In the genomic region with DNA sequence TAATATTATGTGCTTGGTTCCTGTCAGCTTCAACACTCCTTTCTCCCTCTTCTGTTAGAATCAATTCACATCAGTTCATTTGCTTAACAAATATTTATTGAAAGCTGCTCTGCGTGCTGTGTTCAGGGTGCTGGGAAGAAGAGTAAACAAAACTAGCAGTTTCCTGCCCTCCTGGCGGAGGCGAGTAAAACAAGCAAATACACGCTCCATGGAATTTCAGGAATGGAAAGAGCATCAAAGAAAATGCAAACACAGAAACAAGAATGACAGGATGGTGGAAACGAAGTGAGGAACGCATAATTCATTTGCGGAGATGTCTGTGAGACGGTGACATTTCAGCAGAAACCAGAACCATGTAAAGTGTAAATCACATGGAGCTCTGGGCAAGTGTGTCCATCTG, we compare ENCODE assay signal across 1 cellular context.
TF ChIP-seq lines count a peak whose summit lies in the region.

No MANE protein-coding gene starts in this region.

TF ChIP-seq in HepG2, 621 proteins besides CTCF, POLR2A, EP300 and RAD21 (continued from another document and continues in another):
- TF ChIP-seq, protein P1, sequence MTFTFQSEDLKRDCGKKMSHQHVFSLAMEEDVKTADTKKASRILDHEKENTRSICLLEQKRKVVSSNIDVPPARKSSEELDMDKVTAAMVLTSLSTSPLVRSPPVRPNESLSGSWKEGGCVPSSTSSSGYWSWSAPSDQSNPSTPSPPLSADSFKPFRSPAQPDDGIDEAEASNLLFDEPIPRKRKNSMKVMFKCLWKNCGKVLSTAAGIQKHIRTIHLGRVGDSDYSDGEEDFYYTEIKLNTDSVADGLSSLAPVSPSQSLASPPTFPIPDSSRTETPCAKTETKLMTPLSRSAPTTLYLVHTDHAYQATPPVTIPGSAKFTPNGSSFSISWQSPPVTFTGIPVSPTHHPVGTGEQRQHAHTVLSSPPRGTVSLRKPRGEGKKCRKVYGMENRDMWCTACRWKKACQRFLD (CRISPR knock-in tag; IDR thresholded peaks at IDR 0.05; ENCODE audit: borderline replicate concordance): no peak
- TF ChIP-seq GLMP (CRISPR knock-in tag; IDR thresholded peaks at IDR 0.05; ENCODE audit: borderline replicate concordance): no peak
- no peak for TF ChIP-seq SMARCC2 (IDR thresholded peaks at IDR 0.05)
- no peak for TF ChIP-seq HIC2 (CRISPR knock-in tag; IDR thresholded peaks at IDR 0.05; ENCODE audit: low read depth)
- TF ChIP-seq, protein P2, sequence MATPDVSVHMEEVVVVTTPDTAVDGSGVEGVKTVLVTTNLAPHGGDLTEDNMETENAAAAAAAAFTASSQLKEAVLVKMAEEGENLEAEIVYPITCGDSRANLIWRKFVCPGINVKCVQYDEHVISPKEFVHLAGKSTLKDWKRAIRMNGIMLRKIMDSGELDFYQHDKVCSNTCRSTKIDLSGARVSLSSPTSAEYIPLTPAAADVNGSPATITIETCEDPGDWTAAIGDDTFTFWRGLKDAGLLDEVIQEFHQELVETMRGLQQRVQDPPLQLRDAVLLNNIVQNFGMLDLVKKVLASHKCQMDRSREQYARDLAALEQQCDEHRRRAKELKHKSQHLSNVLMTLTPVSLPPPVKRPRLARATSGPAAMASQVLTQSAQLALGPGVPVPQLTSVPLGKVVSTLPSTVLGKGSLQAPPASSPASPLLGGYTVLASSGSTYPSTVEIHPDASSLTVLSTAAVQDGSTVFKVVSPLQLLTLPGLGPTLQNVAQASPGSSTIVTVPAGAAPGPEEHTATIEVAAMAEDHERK (CRISPR knock-in tag; IDR thresholded peaks at IDR 0.05; ENCODE audit: low read depth): no peak
- no peak for TF ChIP-seq SUZ12 (IDR thresholded peaks at IDR 0.05; ENCODE audit: low read depth, low read length)
- TF ChIP-seq, protein P3, sequence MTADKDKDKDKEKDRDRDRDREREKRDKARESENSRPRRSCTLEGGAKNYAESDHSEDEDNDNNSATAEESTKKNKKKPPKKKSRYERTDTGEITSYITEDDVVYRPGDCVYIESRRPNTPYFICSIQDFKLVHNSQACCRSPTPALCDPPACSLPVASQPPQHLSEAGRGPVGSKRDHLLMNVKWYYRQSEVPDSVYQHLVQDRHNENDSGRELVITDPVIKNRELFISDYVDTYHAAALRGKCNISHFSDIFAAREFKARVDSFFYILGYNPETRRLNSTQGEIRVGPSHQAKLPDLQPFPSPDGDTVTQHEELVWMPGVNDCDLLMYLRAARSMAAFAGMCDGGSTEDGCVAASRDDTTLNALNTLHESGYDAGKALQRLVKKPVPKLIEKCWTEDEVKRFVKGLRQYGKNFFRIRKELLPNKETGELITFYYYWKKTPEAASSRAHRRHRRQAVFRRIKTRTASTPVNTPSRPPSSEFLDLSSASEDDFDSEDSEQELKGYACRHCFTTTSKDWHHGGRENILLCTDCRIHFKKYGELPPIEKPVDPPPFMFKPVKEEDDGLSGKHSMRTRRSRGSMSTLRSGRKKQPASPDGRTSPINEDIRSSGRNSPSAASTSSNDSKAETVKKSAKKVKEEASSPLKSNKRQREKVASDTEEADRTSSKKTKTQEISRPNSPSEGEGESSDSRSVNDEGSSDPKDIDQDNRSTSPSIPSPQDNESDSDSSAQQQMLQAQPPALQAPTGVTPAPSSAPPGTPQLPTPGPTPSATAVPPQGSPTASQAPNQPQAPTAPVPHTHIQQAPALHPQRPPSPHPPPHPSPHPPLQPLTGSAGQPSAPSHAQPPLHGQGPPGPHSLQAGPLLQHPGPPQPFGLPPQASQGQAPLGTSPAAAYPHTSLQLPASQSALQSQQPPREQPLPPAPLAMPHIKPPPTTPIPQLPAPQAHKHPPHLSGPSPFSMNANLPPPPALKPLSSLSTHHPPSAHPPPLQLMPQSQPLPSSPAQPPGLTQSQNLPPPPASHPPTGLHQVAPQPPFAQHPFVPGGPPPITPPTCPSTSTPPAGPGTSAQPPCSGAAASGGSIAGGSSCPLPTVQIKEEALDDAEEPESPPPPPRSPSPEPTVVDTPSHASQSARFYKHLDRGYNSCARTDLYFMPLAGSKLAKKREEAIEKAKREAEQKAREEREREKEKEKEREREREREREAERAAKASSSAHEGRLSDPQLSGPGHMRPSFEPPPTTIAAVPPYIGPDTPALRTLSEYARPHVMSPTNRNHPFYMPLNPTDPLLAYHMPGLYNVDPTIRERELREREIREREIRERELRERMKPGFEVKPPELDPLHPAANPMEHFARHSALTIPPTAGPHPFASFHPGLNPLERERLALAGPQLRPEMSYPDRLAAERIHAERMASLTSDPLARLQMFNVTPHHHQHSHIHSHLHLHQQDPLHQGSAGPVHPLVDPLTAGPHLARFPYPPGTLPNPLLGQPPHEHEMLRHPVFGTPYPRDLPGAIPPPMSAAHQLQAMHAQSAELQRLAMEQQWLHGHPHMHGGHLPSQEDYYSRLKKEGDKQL (CRISPR knock-in tag; IDR thresholded peaks at IDR 0.05; ENCODE audit: low read depth): peak; percentile 93
- TF ChIP-seq MED8 (CRISPR knock-in tag; IDR thresholded peaks at IDR 0.05; ENCODE audit: insufficient replicate concordance): no peak
- TF ChIP-seq ZC3H4 (CRISPR knock-in tag; IDR thresholded peaks at IDR 0.05; ENCODE audit: borderline replicate concordance): no peak
- peak; percentile 54 for TF ChIP-seq HNF4A (CRISPR knock-in tag; IDR thresholded peaks at IDR 0.05)
- no peak for TF ChIP-seq DNMT1 (CRISPR knock-in tag; IDR thresholded peaks at IDR 0.05)
- TF ChIP-seq ZNF780A (CRISPR knock-in tag; IDR thresholded peaks at IDR 0.05): no peak
- peak; percentile 43; the same call in 1 of the 2 replicates for TF ChIP-seq ONECUT2 (CRISPR knock-in tag; IDR thresholded peaks at IDR 0.05)
- TF ChIP-seq NFIB (CRISPR knock-in tag; IDR thresholded peaks at IDR 0.05; ENCODE audit: borderline replicate concordance): no peak
- no peak; the same call in 1 of the 2 replicates for TF ChIP-seq HOXA5 (CRISPR knock-in tag; IDR thresholded peaks at IDR 0.05)
- TF ChIP-seq ELF1 (CRISPR knock-in tag; IDR thresholded peaks at IDR 0.05): no peak
- TF ChIP-seq ARID2 (CRISPR knock-in tag; IDR thresholded peaks at IDR 0.05; ENCODE audit: borderline replicate concordance): no peak
- no peak for TF ChIP-seq ZNF556 (CRISPR knock-in tag; IDR thresholded peaks at IDR 0.05; ENCODE audit: borderline replicate concordance)
- TF ChIP-seq, protein P4, sequence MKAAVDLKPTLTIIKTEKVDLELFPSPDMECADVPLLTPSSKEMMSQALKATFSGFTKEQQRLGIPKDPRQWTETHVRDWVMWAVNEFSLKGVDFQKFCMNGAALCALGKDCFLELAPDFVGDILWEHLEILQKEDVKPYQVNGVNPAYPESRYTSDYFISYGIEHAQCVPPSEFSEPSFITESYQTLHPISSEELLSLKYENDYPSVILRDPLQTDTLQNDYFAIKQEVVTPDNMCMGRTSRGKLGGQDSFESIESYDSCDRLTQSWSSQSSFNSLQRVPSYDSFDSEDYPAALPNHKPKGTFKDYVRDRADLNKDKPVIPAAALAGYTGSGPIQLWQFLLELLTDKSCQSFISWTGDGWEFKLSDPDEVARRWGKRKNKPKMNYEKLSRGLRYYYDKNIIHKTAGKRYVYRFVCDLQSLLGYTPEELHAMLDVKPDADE (CRISPR knock-in tag; IDR thresholded peaks at IDR 0.05): no peak
- TF ChIP-seq NFYB (CRISPR knock-in tag; IDR thresholded peaks at IDR 0.05): no peak
- TF ChIP-seq DMAP1 (CRISPR knock-in tag; IDR thresholded peaks at IDR 0.05): no peak
- TF ChIP-seq MBNL3 (CRISPR knock-in tag; conservative IDR thresholded peaks at IDR 0.05): no peak
- TF ChIP-seq, protein P5, sequence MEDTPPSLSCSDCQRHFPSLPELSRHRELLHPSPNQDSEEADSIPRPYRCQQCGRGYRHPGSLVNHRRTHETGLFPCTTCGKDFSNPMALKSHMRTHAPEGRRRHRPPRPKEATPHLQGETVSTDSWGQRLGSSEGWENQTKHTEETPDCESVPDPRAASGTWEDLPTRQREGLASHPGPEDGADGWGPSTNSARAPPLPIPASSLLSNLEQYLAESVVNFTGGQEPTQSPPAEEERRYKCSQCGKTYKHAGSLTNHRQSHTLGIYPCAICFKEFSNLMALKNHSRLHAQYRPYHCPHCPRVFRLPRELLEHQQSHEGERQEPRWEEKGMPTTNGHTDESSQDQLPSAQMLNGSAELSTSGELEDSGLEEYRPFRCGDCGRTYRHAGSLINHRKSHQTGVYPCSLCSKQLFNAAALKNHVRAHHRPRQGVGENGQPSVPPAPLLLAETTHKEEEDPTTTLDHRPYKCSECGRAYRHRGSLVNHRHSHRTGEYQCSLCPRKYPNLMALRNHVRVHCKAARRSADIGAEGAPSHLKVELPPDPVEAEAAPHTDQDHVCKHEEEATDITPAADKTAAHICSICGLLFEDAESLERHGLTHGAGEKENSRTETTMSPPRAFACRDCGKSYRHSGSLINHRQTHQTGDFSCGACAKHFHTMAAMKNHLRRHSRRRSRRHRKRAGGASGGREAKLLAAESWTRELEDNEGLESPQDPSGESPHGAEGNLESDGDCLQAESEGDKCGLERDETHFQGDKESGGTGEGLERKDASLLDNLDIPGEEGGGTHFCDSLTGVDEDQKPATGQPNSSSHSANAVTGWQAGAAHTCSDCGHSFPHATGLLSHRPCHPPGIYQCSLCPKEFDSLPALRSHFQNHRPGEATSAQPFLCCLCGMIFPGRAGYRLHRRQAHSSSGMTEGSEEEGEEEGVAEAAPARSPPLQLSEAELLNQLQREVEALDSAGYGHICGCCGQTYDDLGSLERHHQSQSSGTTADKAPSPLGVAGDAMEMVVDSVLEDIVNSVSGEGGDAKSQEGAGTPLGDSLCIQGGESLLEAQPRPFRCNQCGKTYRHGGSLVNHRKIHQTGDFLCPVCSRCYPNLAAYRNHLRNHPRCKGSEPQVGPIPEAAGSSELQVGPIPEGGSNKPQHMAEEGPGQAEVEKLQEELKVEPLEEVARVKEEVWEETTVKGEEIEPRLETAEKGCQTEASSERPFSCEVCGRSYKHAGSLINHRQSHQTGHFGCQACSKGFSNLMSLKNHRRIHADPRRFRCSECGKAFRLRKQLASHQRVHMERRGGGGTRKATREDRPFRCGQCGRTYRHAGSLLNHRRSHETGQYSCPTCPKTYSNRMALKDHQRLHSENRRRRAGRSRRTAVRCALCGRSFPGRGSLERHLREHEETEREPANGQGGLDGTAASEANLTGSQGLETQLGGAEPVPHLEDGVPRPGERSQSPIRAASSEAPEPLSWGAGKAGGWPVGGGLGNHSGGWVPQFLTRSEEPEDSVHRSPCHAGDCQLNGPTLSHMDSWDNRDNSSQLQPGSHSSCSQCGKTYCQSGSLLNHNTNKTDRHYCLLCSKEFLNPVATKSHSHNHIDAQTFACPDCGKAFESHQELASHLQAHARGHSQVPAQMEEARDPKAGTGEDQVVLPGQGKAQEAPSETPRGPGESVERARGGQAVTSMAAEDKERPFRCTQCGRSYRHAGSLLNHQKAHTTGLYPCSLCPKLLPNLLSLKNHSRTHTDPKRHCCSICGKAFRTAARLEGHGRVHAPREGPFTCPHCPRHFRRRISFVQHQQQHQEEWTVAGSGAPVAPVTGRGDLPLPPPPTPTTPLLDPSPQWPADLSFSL (CRISPR knock-in tag; IDR thresholded peaks at IDR 0.05): no peak
- TF ChIP-seq ELF3 (CRISPR knock-in tag; IDR thresholded peaks at IDR 0.05): peak; percentile 87
- peak; percentile 76; the same call in 1 of the 2 replicates for TF ChIP-seq KDM1A (CRISPR knock-in tag; IDR thresholded peaks at IDR 0.05)
- TF ChIP-seq HMGA1 (CRISPR knock-in tag; conservative IDR thresholded peaks at IDR 0.05): no peak
- TF ChIP-seq, protein P6, sequence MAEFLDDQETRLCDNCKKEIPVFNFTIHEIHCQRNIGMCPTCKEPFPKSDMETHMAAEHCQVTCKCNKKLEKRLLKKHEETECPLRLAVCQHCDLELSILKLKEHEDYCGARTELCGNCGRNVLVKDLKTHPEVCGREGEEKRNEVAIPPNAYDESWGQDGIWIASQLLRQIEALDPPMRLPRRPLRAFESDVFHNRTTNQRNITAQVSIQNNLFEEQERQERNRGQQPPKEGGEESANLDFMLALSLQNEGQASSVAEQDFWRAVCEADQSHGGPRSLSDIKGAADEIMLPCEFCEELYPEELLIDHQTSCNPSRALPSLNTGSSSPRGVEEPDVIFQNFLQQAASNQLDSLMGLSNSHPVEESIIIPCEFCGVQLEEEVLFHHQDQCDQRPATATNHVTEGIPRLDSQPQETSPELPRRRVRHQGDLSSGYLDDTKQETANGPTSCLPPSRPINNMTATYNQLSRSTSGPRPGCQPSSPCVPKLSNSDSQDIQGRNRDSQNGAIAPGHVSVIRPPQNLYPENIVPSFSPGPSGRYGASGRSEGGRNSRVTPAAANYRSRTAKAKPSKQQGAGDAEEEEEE (CRISPR knock-in tag; IDR thresholded peaks at IDR 0.05; ENCODE audit: borderline replicate concordance): no peak
